ENCODE assay signal across 9 cellular contexts in the genomic region with DNA sequence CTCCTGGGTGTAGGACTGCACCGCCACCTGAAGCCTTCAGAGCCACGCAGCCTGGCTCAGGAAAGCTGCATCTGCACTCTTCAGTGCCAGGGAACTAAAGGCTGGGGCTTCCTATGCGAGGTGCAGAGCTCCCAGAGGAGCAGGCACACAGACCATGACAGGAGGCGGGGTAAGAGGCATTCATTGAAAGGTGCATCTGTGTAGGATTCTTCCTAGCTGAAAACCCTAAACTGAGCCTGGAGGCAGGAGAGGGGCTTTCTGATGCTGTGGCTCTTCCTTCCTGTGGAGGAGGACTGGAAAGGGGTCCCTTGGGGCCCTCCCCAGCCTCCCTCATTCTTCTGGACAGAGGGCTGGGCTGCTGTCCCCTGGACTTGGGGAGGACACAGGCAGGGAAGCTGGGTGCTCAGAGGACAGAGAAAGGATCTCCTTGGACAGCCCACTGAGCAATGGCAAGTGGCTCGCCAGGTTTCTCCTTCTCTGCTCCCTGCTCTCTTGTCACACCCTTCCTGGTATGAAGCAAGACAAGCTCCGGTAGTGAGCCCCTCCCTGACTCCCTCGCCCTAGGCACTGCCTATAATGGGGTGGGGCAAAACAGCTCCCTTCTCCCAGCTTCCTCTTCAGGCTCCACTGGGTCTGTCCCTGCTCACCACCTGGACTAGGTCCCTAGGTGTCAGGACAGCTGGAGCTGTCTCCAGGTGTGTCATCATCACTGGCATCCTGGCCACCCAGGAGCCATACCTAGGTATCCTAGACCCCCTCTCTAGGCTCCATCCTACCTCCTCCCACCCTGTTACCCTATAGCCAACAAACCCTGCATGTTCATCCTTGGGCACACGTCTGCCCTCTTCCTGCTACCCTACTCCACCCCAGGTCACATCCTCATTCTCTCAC. TPM values are rescaled to one million over a fixed set of nuclear protein-coding genes. Genes with fewer than 3 reads are reported as not detected.
DNase-seq lines count a peak whose midpoint lies in the region; ATAC-seq and TF ChIP-seq lines count a peak whose summit lies in the region.
"Had no signal": no experiment of that assay in that cellular context is flagged by ENCODE, and none has a peak within 500 bp of the region (broad histone marks: within the 10 kb centered on the region; RNA-seq: fewer than 3 reads in every experiment).

No MANE protein-coding gene starts in this region.

- H3K4me3 Mint-ChIP-seq in activated CD8-positive, alpha-beta memory T cell treated with anti-CD3 and anti-CD28 coated beads, Interleukin-2, amount 10 ng/mL, durations not matched to agents 7 days and 5 days = no peak overlapping the region

- WGBS in thyroid gland, 2 donors = 57 to 68% methylated on average over 7 of the region's 8 CpGs

- CTCF ChIA-PET in activated CD8-positive, alpha-beta memory T cell treated with anti-CD3 and anti-CD28 coated beads, Interleukin-2, amount 10 ng/mL, durations not matched to agents 7 days and 5 days (lab: Charles Lee) = interaction anchor here (0.9 to 2.2 kb wide), 6 partner anchors 12 to 234 kb away, joined by 3 to 18 read pairs (median 4); no protein-coding TSS in a partner anchor

- TF ChIP-seq POLR2A in thyroid gland (IDR thresholded peaks at IDR 0.05) = no peak

- H3K27me3 Mint-ChIP-seq in activated CD8-positive, alpha-beta memory T cell treated with anti-CD3 and anti-CD28 coated beads, Interleukin-2, amount 10 ng/mL, durations not matched to agents 7 days and 5 days = no peaks in the 10 kb centered on the region

- no peaks in the 10 kb centered on the region for H3K36me3 Mint-ChIP-seq in activated CD8-positive, alpha-beta memory T cell treated with anti-CD3 and anti-CD28 coated beads, Interleukin-2, amount 10 ng/mL, durations not matched to agents 7 days and 5 days

- no peaks in the 10 kb centered on the region for H3K36me3 ChIP-seq in BLaER1
- no peaks in the 10 kb centered on the region for H3K36me3 ChIP-seq in RWPE2 (ENCODE audit: low read depth)
- H3K36me3 ChIP-seq in thyroid gland = no peaks in the 10 kb centered on the region

- H3K9me3 ChIP-seq in BLaER1 = no peaks in the 10 kb centered on the region
- no peaks in the 10 kb centered on the region for H3K9me3 ChIP-seq in RWPE2 (ENCODE audit: severe bottlenecking)
- no peaks in the 10 kb centered on the region for H3K9me3 ChIP-seq in thyroid gland

- no peak overlapping the region for H3K27ac Mint-ChIP-seq in activated CD8-positive, alpha-beta memory T cell treated with anti-CD3 and anti-CD28 coated beads, Interleukin-2, amount 10 ng/mL, durations not matched to agents 7 days and 5 days

- DNase-seq in HT-29 (ENCODE audit: low spot score) (peak; percentile 91), RWPE2 (ENCODE audit: low spot score) (no peak), left lobe of liver (ENCODE audit: low spot score) (no peak), RPMI8226 (no peak), thyroid gland (no peak)
- no peak for DNase-seq in activated CD8-positive, alpha-beta memory T cell treated with anti-CD3 and anti-CD28 coated beads, Interleukin-2, amount 10 ng/mL, durations not matched to agents 7 days and 5 days

- peak overlapping the region; percentile 65 for H3K4me2 ChIP-seq in BLaER1

- intact Hi-C loops in thyroid gland (cut with DNase I) = no loop called here

- peaks cover 21% of the 10 kb centered on the region for H3K4me1 Mint-ChIP-seq in activated CD8-positive, alpha-beta memory T cell treated with anti-CD3 and anti-CD28 coated beads, Interleukin-2, amount 10 ng/mL, durations not matched to agents 7 days and 5 days

- H3K27ac ChIP-seq in BLaER1 (0 out of 2 replicates have a peak overlapping the region, but pooled peaks have one; percentile 34), RWPE2 (ENCODE audit: poor library complexity, severe bottlenecking) (peak overlapping the region; percentile 79), thyroid gland (no peak overlapping the region)

- H3K4me1 ChIP-seq in BLaER1 (peaks cover 41% of the 10 kb centered on the region), RWPE2 (ENCODE audit: insufficient read depth, poor library complexity, severe bottlenecking) (peaks cover 17% of the 10 kb centered on the region), thyroid gland (peaks cover 0 to 10% of the 10 kb centered on the region in 2 donors)

- H3K9ac ChIP-seq in BLaER1 = no peak overlapping the region

- ATAC-seq in RWPE2 (ENCODE audit: low read depth) (peak; percentile 96), left lobe of liver (peak; percentile 46), GM18867 (IDR thresholded peaks at IDR 0.05; ENCODE audit: unreplicated experiment) (no peak)
- no peak for ATAC-seq in activated CD8-positive, alpha-beta memory T cell treated with anti-CD3 and anti-CD28 coated beads, Interleukin-2, amount 10 ng/mL, durations not matched to agents 7 days and 5 days

- no peak overlapping the region for H3K4me3 ChIP-seq in BLaER1
- H3K4me3 ChIP-seq in RWPE2 (ENCODE audit: severe bottlenecking) = no peak overlapping the region
- H3K4me3 ChIP-seq in thyroid gland (replicated peaks in 1 of 3) = no peak overlapping the region

- no peaks in the 10 kb centered on the region for H4K20me1 ChIP-seq in BLaER1

- no peaks in the 10 kb centered on the region for H3K9me3 Mint-ChIP-seq in activated CD8-positive, alpha-beta memory T cell treated with anti-CD3 and anti-CD28 coated beads, Interleukin-2, amount 10 ng/mL, durations not matched to agents 7 days and 5 days (ENCODE audit: low read depth)

- TF ChIP-seq CTCF in RWPE2 (IDR thresholded peaks at IDR 0.05; ENCODE audit: poor library complexity, severe bottlenecking) = no peak
- no peak for TF ChIP-seq CTCF in thyroid gland (IDR thresholded peaks at IDR 0.05)

- no peaks in the 10 kb centered on the region for H3K27me3 ChIP-seq in BLaER1
- no peaks in the 10 kb centered on the region for H3K27me3 ChIP-seq in RWPE2 (ENCODE audit: insufficient read depth, poor library complexity, severe bottlenecking)
- H3K27me3 ChIP-seq in thyroid gland = no peaks in the 10 kb centered on the region

RNA-seq across cellular contexts. Expression of a gene that starts 20.0 kb away (rescaled TPM):
- 2,272 and 2,428 TPM in 2 replicates for total RNA-seq in HT-29 (2014; rRNA removed; shearing (Covaris generic))
- total RNA-seq in left lobe of liver (13.9 TPM), thyroid gland (100 to 1,000 TPM; 128 to 573 (median 360) TPM)
- total RNA-seq in activated CD8-positive, alpha-beta memory T cell treated with anti-CD3 and anti-CD28 coated beads, Interleukin-2, amount 10 ng/mL, durations not matched to agents 7 days and 5 days = 100 to 1,000 TPM; 386 to 543 TPM

RNA-seq across cellular contexts. Expression of a gene that starts 25.0 kb away (rescaled TPM):
- total RNA-seq in HT-29 (2014; rRNA removed; shearing (Covaris generic)) = 4.0 and 9.8 TPM in 2 replicates
- not detected for total RNA-seq in left lobe of liver
- 10 to 100 TPM in 1 of 4 donors, 1 to 10 TPM in 3; 2.2 to 12.6 (median 6.5) TPM for total RNA-seq in thyroid gland
- total RNA-seq in activated CD8-positive, alpha-beta memory T cell treated with anti-CD3 and anti-CD28 coated beads, Interleukin-2, amount 10 ng/mL, durations not matched to agents 7 days and 5 days = 1 to 10 TPM; 1.6 to 3.0 TPM
- total RNA-seq: temporal lobe had no signal

RNA-seq across cellular contexts. Expression of a gene that starts 29.9 kb away (rescaled TPM):
- 694 and 702 TPM in 2 replicates for total RNA-seq in HT-29 (2014; rRNA removed; shearing (Covaris generic))
- total RNA-seq in left lobe of liver (7.1 TPM), thyroid gland (100 to 1,000 TPM in 2 of 4 donors, 10 to 100 TPM in 2; 57.3 to 251 (median 133) TPM)
- total RNA-seq in activated CD8-positive, alpha-beta memory T cell treated with anti-CD3 and anti-CD28 coated beads, Interleukin-2, amount 10 ng/mL, durations not matched to agents 7 days and 5 days = 100 to 1,000 TPM; 898 to 906 TPM

RNA-seq across cellular contexts. Expression of a gene that starts 33.3 kb away (rescaled TPM):
- 2.6 and 4.9 TPM in 2 replicates for total RNA-seq in HT-29 (2014; rRNA removed; shearing (Covaris generic))
- not detected for total RNA-seq in left lobe of liver
- 1 to 10 TPM in 1 of 4 donors, under 1 TPM in 1, not detected in 2; 0.83 to 1.7 TPM for total RNA-seq in thyroid gland
- total RNA-seq in activated CD8-positive, alpha-beta memory T cell treated with anti-CD3 and anti-CD28 coated beads, Interleukin-2, amount 10 ng/mL, durations not matched to agents 7 days and 5 days = not detected
- total RNA-seq: temporal lobe had no signal

RNA-seq across cellular contexts. Expression of a gene that starts 49.9 kb away (rescaled TPM):
- 17.9 and 26.4 TPM in 2 replicates for total RNA-seq in HT-29 (2014; rRNA removed; shearing (Covaris generic))
- total RNA-seq in left lobe of liver = 0.55 TPM
- total RNA-seq in thyroid gland = 10 to 100 TPM in 1 of 4 donors, 1 to 10 TPM in 3; 2.6 to 10.1 (median 5.9) TPM
- total RNA-seq in activated CD8-positive, alpha-beta memory T cell treated with anti-CD3 and anti-CD28 coated beads, Interleukin-2, amount 10 ng/mL, durations not matched to agents 7 days and 5 days = under 1 TPM; 0.50 to 0.96 TPM
- total RNA-seq: temporal lobe had no signal

Comparison
In these comparisons a context has a peak if more than half of its experiments do, and no peak if none do; other contexts are left out.
1. H3K27ac ChIP-seq: peak in BLaER1 (single experiment) and RWPE2 (single experiment); none in thyroid gland (0 of 3).
2. ATAC-seq: peak in RWPE2 (single experiment) and left lobe of liver (single experiment); none in activated CD8-positive, alpha-beta memory T cell treated with anti-CD3 and anti-CD28 coated beads, Interleukin-2, amount 10 ng/mL, durations not matched to agents 7 days and 5 days (single experiment) and GM18867 (single experiment).